ENCODE assay signal across 8 cellular contexts in genomic region chr14:105705862-105706781, GRCh38.
DNase-seq lines count a peak whose midpoint lies in the region; ATAC-seq and TF ChIP-seq lines count a peak whose summit lies in the region.
"Not testable (repeated sequence)": the region's sequence is repeated elsewhere in the genome, so short reads cannot be mapped to it uniquely, and the experiment has no call there.

No MANE protein-coding gene starts in this region.

- H3K4me2 ChIP-seq in MM.1S (ENCODE audit: low read depth, low read length): not testable (repeated sequence)

- H3K27me3 Mint-ChIP-seq in CD4-positive, CD25-positive, alpha-beta regulatory T cell; activated CD4-positive, alpha-beta memory T cell treated with anti-CD3 and anti-CD28 coated beads for 36 hours: not testable (repeated sequence)

- not testable (repeated sequence) for H3K9ac ChIP-seq in MM.1S (ENCODE audit: low read length)

- POLR2A ChIA-PET in activated CD4-positive, alpha-beta memory T cell treated with anti-CD3 and anti-CD28 coated beads for 36 hours (lab: Charles Lee): not testable (repeated sequence)

- not testable (repeated sequence) for H3K36me3 ChIP-seq in CD4-positive, CD25-positive, alpha-beta regulatory T cell (ENCODE audit: control insufficient read depth, insufficient read depth, low read length); MM.1S (replicated peaks; ENCODE audit: insufficient read depth, low read length); sigmoid colon

- peak in 1 of 3 donors; percentile 38 for DNase-seq in CD4-positive, CD25-positive, alpha-beta regulatory T cell
- DNase-seq in GM20000 (ENCODE audit: low spot score) (peak; percentile 62), MM.1S (peak; percentile 39), sigmoid colon (peak; percentile 40)
- peak; percentile 24 for DNase-seq in activated CD4-positive, alpha-beta memory T cell treated with anti-CD3 and anti-CD28 coated beads for 36 hours

- peak; percentile 45 to 54 for ATAC-seq in CD4-positive, CD25-positive, alpha-beta regulatory T cell (ENCODE audit: low read depth in 2 of 2)
- peak; percentile 39 for ATAC-seq in HG02763 (IDR thresholded peaks at IDR 0.05; ENCODE audit: unreplicated experiment)
- ATAC-seq in esophagus mucosa: peak; percentile 59

- H3K27me3 ChIP-seq in CD4-positive, CD25-positive, alpha-beta regulatory T cell (ENCODE audit: control insufficient read depth, insufficient read depth, low read length); MM.1S (replicated peaks; ENCODE audit: insufficient read depth, low read length); sigmoid colon: not testable (repeated sequence)

- H3K27ac Mint-ChIP-seq in CD4-positive, CD25-positive, alpha-beta regulatory T cell; activated CD4-positive, alpha-beta memory T cell treated with anti-CD3 and anti-CD28 coated beads for 36 hours: not testable (repeated sequence)

- peak; percentile 31 for TF ChIP-seq CTCF in GM20000 (IDR thresholded peaks at IDR 0.05; ENCODE audit: extremely low read depth, missing control alignments)
- peak; percentile 15; the same call in 1 of the 2 replicates for TF ChIP-seq CTCF in MM.1S (IDR thresholded peaks at IDR 0.05; ENCODE audit: low read length)
- not testable (repeated sequence) for TF ChIP-seq CTCF in sigmoid colon (IDR thresholded peaks at IDR 0.05)

- H3K4me3 Mint-ChIP-seq in CD4-positive, CD25-positive, alpha-beta regulatory T cell; activated CD4-positive, alpha-beta memory T cell treated with anti-CD3 and anti-CD28 coated beads for 36 hours: not testable (repeated sequence)

- H4K20me1 ChIP-seq in MM.1S (ENCODE audit: insufficient read depth, low read length): not testable (repeated sequence)

- not testable (repeated sequence) for H3F3A ChIP-seq in MM.1S (ENCODE audit: insufficient read depth, low read length)

- not testable (repeated sequence) for H3K27ac ChIP-seq in CD4-positive, CD25-positive, alpha-beta regulatory T cell (ENCODE audit: insufficient read depth, low read length, poor library complexity, severe bottlenecking); MM.1S (ENCODE audit: low read length); sigmoid colon

- H3K4me1 Mint-ChIP-seq in CD4-positive, CD25-positive, alpha-beta regulatory T cell; activated CD4-positive, alpha-beta memory T cell treated with anti-CD3 and anti-CD28 coated beads for 36 hours (ENCODE audit: low read depth): not testable (repeated sequence)

- H3K9me3 ChIP-seq in CD4-positive, CD25-positive, alpha-beta regulatory T cell (ENCODE audit: control insufficient read depth in 2 of 2, low read length in 2 of 2); MM.1S (replicated peaks; ENCODE audit: insufficient read depth, low read length); sigmoid colon: not testable (repeated sequence)

- not testable (repeated sequence) for H3K9me2 ChIP-seq in MM.1S (replicated peaks; ENCODE audit: insufficient read depth, low read length)

- not testable (repeated sequence) for H2AFZ ChIP-seq in MM.1S (ENCODE audit: low read length)

- not testable (repeated sequence) for H3K4me3 ChIP-seq in CD4-positive, CD25-positive, alpha-beta regulatory T cell (ENCODE audit: low read depth, low read length); MM.1S (ENCODE audit: low read length); sigmoid colon

- CTCF ChIA-PET in activated CD4-positive, alpha-beta memory T cell treated with anti-CD3 and anti-CD28 coated beads for 36 hours (lab: Charles Lee): not testable (repeated sequence)

- H3K4me1 ChIP-seq in CD4-positive, CD25-positive, alpha-beta regulatory T cell (ENCODE audit: control insufficient read depth, insufficient read depth, low read length, poor library complexity, severe bottlenecking); sigmoid colon: not testable (repeated sequence)
- H3K4me1 ChIP-seq in MM.1S (ENCODE audit: low read length): peaks cover 13% of the 10 kb centered on the region

- not testable (repeated sequence) for TF ChIP-seq EP300 in sigmoid colon (IDR thresholded peaks at IDR 0.05)

- peak; percentile 7 for TF ChIP-seq POLR2A in GM15510 (IDR thresholded peaks at IDR 0.05; ENCODE audit: borderline replicate concordance, extremely low read depth, insufficient read length)
- not testable (repeated sequence) for TF ChIP-seq POLR2A in sigmoid colon (IDR thresholded peaks at IDR 0.05)

- intact Hi-C loops in activated CD4-positive, alpha-beta memory T cell treated with anti-CD3 and anti-CD28 coated beads for 36 hours (cut with micrococcal nuclease); sigmoid colon (cut with DNase I): not testable (repeated sequence)

- H3K9me3 Mint-ChIP-seq in CD4-positive, CD25-positive, alpha-beta regulatory T cell; activated CD4-positive, alpha-beta memory T cell treated with anti-CD3 and anti-CD28 coated beads for 36 hours: not testable (repeated sequence)

- 54 to 61% methylated on average over 15 of the region's 15 CpGs for WGBS in sigmoid colon, 2 donors

- not testable (repeated sequence) for H3K79me2 ChIP-seq in MM.1S (ENCODE audit: low read length)

- H3K36me3 Mint-ChIP-seq in CD4-positive, CD25-positive, alpha-beta regulatory T cell; activated CD4-positive, alpha-beta memory T cell treated with anti-CD3 and anti-CD28 coated beads for 36 hours: not testable (repeated sequence)
